Comparison of ENCODE assay signal across 16 cellular contexts in genomic region chr15:26722621-26723160, GRCh38. TPM values are rescaled to one million over a fixed set of nuclear protein-coding genes. Genes with fewer than 3 reads are reported as not detected.
DNase-seq lines count a peak whose midpoint lies in the region; ATAC-seq and TF ChIP-seq lines count a peak whose summit lies in the region.
"Had no signal": no experiment of that assay in that cellular context is flagged by ENCODE, and none has a peak within 500 bp of the region (broad histone marks: within the 10 kb centered on the region; RNA-seq: fewer than 3 reads in every experiment).

No MANE protein-coding gene starts in this region.

- H3K4me2 ChIP-seq in mesendoderm (ENCODE audit: low read length) = no peak overlapping the region

- H3K79me2 ChIP-seq in mesendoderm (ENCODE audit: control insufficient read depth, insufficient read depth, low read length) = peaks cover 30% of the 10 kb centered on the region

- peak overlapping the region; percentile 50 for H2BK120ac ChIP-seq in mesendoderm (ENCODE audit: low read depth, low read length)

- H2BK15ac ChIP-seq in mesendoderm (replicated peaks; ENCODE audit: low read depth) = no peak overlapping the region

- no peak overlapping the region for H4K8ac ChIP-seq in mesendoderm (ENCODE audit: low read depth, low read length)

- H3K79me1 ChIP-seq in mesendoderm (ENCODE audit: low read length) = peaks cover 12% of the 10 kb centered on the region

- H3K4me1 ChIP-seq in BE2C (peaks cover 7% of the 10 kb centered on the region; the same call in 1 of the 2 replicates), HUES48 (ENCODE audit: control insufficient read depth, insufficient read depth, low read length) (peaks cover 66% of the 10 kb centered on the region), mesendoderm (ENCODE audit: control insufficient read depth, low read depth, low read length) (peaks cover 31% of the 10 kb centered on the region), ascending aorta (no peaks in the 10 kb centered on the region), tibial artery (no peaks in the 10 kb centered on the region)

- WGBS in mesendoderm (ENCODE audit: extremely low coverage, insufficient coverage, low lambda C conversion rate) = no CpG with 5 or more reads among the region's 5 CpGs

- H2BK5ac ChIP-seq in mesendoderm (ENCODE audit: low read length) = no peak overlapping the region

- H3K27ac ChIP-seq in HUES48 (ENCODE audit: low read depth, low read length) = peak overlapping the region; percentile 91
- no peak overlapping the region for H3K27ac ChIP-seq in caudate nucleus (ENCODE audit: low read depth, low read length)
- H3K27ac ChIP-seq in mesendoderm (ENCODE audit: low read depth, low read length) = peak overlapping the region; percentile 56
- H3K27ac ChIP-seq in ascending aorta = no peak overlapping the region
- no peak overlapping the region for H3K27ac ChIP-seq in tibial artery
- H3K27ac ChIP-seq: GM23248 had no signal

- H3K18ac ChIP-seq in mesendoderm (ENCODE audit: low read length) = peak overlapping the region; percentile 89

- TF ChIP-seq CTCF in BE2C (IDR thresholded peaks at IDR 0.05; ENCODE audit: low read depth, low read length) = no peak
- TF ChIP-seq CTCF in ascending aorta (IDR thresholded peaks at IDR 0.05) = no peak
- no peak for TF ChIP-seq CTCF in tibial artery (IDR thresholded peaks at IDR 0.05)

- H3K56ac ChIP-seq in mesendoderm (ENCODE audit: low read length) = peak overlapping the region; percentile 49

- H2AK5ac ChIP-seq in mesendoderm (ENCODE audit: low read length) = no peak overlapping the region

- H3K4ac ChIP-seq in mesendoderm (ENCODE audit: low read depth, low read length) = peak overlapping the region; percentile 95

- H4K5ac ChIP-seq in mesendoderm (ENCODE audit: low read length) = no peak overlapping the region

- intact Hi-C loops in ascending aorta (cut with DNase I) (no loop called here), tibial artery (cut with DNase I; ENCODE audit: low total_unique reads) (no loop called here)

- no peak for ATAC-seq in GM18873 (IDR thresholded peaks at IDR 0.05; ENCODE audit: low FRiP score, unreplicated experiment)
- no peak for ATAC-seq in HG03521 (IDR thresholded peaks at IDR 0.05; ENCODE audit: unreplicated experiment)
- ATAC-seq: GM12878, Right ventricle myocardium inferior, SK-N-SH treated with all-trans-retinoic acid at 6 μM for 48 hours had no signal

- H3K36me3 ChIP-seq in BE2C (no peaks in the 10 kb centered on the region), HUES48 (ENCODE audit: control insufficient read depth, insufficient read depth, low read length) (no peaks in the 10 kb centered on the region), mesendoderm (ENCODE audit: control insufficient read depth, insufficient read depth, low read length) (no peaks in the 10 kb centered on the region), ascending aorta (no peaks in the 10 kb centered on the region), tibial artery (no peaks in the 10 kb centered on the region)

- no peak overlapping the region for H3K9ac ChIP-seq in HUES48 (ENCODE audit: low read depth, low read length)
- no peak overlapping the region for H3K9ac ChIP-seq in mesendoderm (ENCODE audit: low read length)
- H3K9ac ChIP-seq: GM23248 had no signal

- H3K27me3 ChIP-seq in BE2C (no peaks in the 10 kb centered on the region), HUES48 (ENCODE audit: control insufficient read depth, insufficient read depth, low read length) (no peaks in the 10 kb centered on the region), mesendoderm (ENCODE audit: insufficient read depth, low read length, poor library complexity) (no peaks in the 10 kb centered on the region), ascending aorta (no peaks in the 10 kb centered on the region), tibial artery (no peaks in the 10 kb centered on the region)

- DNase-seq in BE2C (peak; percentile 32), caudate nucleus (lab: John Stamatoyannopoulos, UW) (peak in 44 of 61 donors; percentile 12 to 91 (median 55)), mesendoderm (peak; percentile 79), ascending aorta (ENCODE audit: low spot score in 2 of 2) (no peak), tibial artery (no peak)
- DNase-seq: Calu3; CD4-positive, CD25-positive, alpha-beta regulatory T cell; GM23248; NCI-H2107; NCI-H748 treated with DMSO at 0.1 percent for 48 hours had no signal

- H3K9me3 ChIP-seq in BE2C (no peaks in the 10 kb centered on the region), HUES48 (ENCODE audit: control insufficient read depth, insufficient read depth, low read length) (no peaks in the 10 kb centered on the region), ascending aorta (no peaks in the 10 kb centered on the region), tibial artery (no peaks in the 10 kb centered on the region)

- H3K4me3 ChIP-seq in BE2C (ENCODE audit: low read depth, low read length) (no peak overlapping the region), HUES48 (ENCODE audit: low read depth, low read length) (no peak overlapping the region), mesendoderm (ENCODE audit: low read length) (no peak overlapping the region), ascending aorta (no peak overlapping the region), tibial artery (no peak overlapping the region)
- H3K4me3 ChIP-seq: GM12878, GM23248 had no signal

- H3K23ac ChIP-seq in mesendoderm (ENCODE audit: low read length) = no peak overlapping the region

RNA-seq across cellular contexts. Expression of gene GABRB3, which starts 50.2 kb away (rescaled TPM):
- polyA plus RNA-seq in BE2C (2012; ENCODE audit: insufficient read depth, insufficient read length, low read depth) = 61.2 TPM
- 125 TPM for polyA plus RNA-seq in mesendoderm (2013, experiment 1 of 2)
- polyA plus RNA-seq in mesendoderm (2013, experiment 2 of 2) = 127 TPM
- total RNA-seq in ascending aorta = not detected
- total RNA-seq: Calu3; CD4-positive, CD25-positive, alpha-beta regulatory T cell; GM23248 had no signal

Comparison
In these comparisons a context has a peak if more than half of its experiments do, and no peak if none do; other contexts are left out.
1. DNase-seq: peak in BE2C (single experiment), caudate nucleus (44 of 61) and mesendoderm (single experiment); none in ascending aorta (0 of 2) and tibial artery (0 of 2).
2. H3K27ac ChIP-seq: peak in HUES48 (single experiment) and mesendoderm (single experiment); none in caudate nucleus (single experiment), ascending aorta (0 of 2) and tibial artery (0 of 2).